ENCODE assay signal across 10 cellular contexts in genomic region chr1:160629286-160630210, GRCh38. TPM values are rescaled to one million over a fixed set of nuclear protein-coding genes. Genes with fewer than 3 reads are reported as not detected.
DNase-seq lines count a peak whose midpoint lies in the region; ATAC-seq and TF ChIP-seq lines count a peak whose summit lies in the region.
"Had no signal": no experiment of that assay in that cellular context is flagged by ENCODE, and none has a peak within 500 bp of the region (broad histone marks: within the 10 kb centered on the region; RNA-seq: fewer than 3 reads in every experiment).

No MANE protein-coding gene starts in this region.

- peak; percentile 69 to 94 (median 89) for DNase-seq in CD4-positive, CD25-positive, alpha-beta regulatory T cell
- peak; percentile 34 to 88 (median 75) for DNase-seq in T-helper 2 cell
- peak in 6 of 7 donors; percentile 32 to 71 (median 56) for DNase-seq in adrenal gland
- DNase-seq in natural killer cell treated with Interleukin-12 subunit alpha and Interleukin-12 subunit beta and Interleukin-15 and Interleukin-18, amount 100 ng/mL, for 72 hours (ENCODE audit: low spot score): no peak
- DNase-seq in NCI-H345 (lab: John Stamatoyannopoulos, UW): no peak
- no peak for DNase-seq in amniotic stem cell (lab: John Stamatoyannopoulos, UW)
- DNase-seq in NCI-H2081 (lab: John Stamatoyannopoulos, UW): no peak
- DNase-seq: brain microvascular endothelial cell, H9 had no signal

- H3K9me3 ChIP-seq in CD4-positive, CD25-positive, alpha-beta regulatory T cell (ENCODE audit: control insufficient read depth in 2 of 2, low read length in 2 of 2): no peaks in the 10 kb centered on the region
- no peaks in the 10 kb centered on the region for H3K9me3 ChIP-seq in adrenal gland (replicated peaks in 1 of 3)

- peak; percentile 74 to 83 for ATAC-seq in CD4-positive, CD25-positive, alpha-beta regulatory T cell (ENCODE audit: low read depth in 2 of 2)
- ATAC-seq in natural killer cell treated with Interleukin-12 subunit alpha and Interleukin-12 subunit beta and Interleukin-15 and Interleukin-18, amount 100 ng/mL, for 72 hours: no peak
- ATAC-seq in HG02970 (IDR thresholded peaks at IDR 0.05; ENCODE audit: low FRiP score, unreplicated experiment): no peak

- peaks cover 58% of the 10 kb centered on the region for H3K36me3 Mint-ChIP-seq in CD4-positive, CD25-positive, alpha-beta regulatory T cell
- H3K36me3 Mint-ChIP-seq in natural killer cell treated with Interleukin-12 subunit alpha and Interleukin-12 subunit beta and Interleukin-15 and Interleukin-18, amount 100 ng/mL, for 72 hours: peaks cover 43% of the 10 kb centered on the region

- no peaks in the 10 kb centered on the region for H3K27me3 ChIP-seq in CD4-positive, CD25-positive, alpha-beta regulatory T cell (ENCODE audit: control insufficient read depth, insufficient read depth, low read length)
- H3K27me3 ChIP-seq in adrenal gland: no peaks in the 10 kb centered on the region
- H3K27me3 ChIP-seq: brain microvascular endothelial cell had no signal

- peaks cover 0 to 1% (median 0%) of the 10 kb centered on the region in 7 donors for H3K9me3 Mint-ChIP-seq in CD4-positive, CD25-positive, alpha-beta regulatory T cell
- peaks cover 3% of the 10 kb centered on the region for H3K9me3 Mint-ChIP-seq in natural killer cell treated with Interleukin-12 subunit alpha and Interleukin-12 subunit beta and Interleukin-15 and Interleukin-18, amount 100 ng/mL, for 72 hours
- H3K9me3 Mint-ChIP-seq: H9 had no signal

- WGBS in adrenal gland, 4 donors: 56 to 71% (median 61%) methylated on average over 18 to 19 of the region's 19 CpGs

- no peak for TF ChIP-seq POLR2A in adrenal gland (IDR thresholded peaks at IDR 0.05)

- no peaks in the 10 kb centered on the region for H3K27me3 Mint-ChIP-seq in CD4-positive, CD25-positive, alpha-beta regulatory T cell
- peaks cover 0 to 5% of the 10 kb centered on the region in 2 donors for H3K27me3 Mint-ChIP-seq in natural killer cell treated with Interleukin-12 subunit alpha and Interleukin-12 subunit beta and Interleukin-15 and Interleukin-18, amount 100 ng/mL, for 72 hours

- H3K4me1 Mint-ChIP-seq in CD4-positive, CD25-positive, alpha-beta regulatory T cell: peaks cover 57 to 99% (median 87%) of the 10 kb centered on the region in 4 donors
- peaks cover 71 to 84% of the 10 kb centered on the region in 2 donors for H3K4me1 Mint-ChIP-seq in natural killer cell treated with Interleukin-12 subunit alpha and Interleukin-12 subunit beta and Interleukin-15 and Interleukin-18, amount 100 ng/mL, for 72 hours (ENCODE audit: low read depth in 2 of 2)

- intact Hi-C loops in adrenal gland (cut with DNase I): no loop called here

- peak overlapping the region; percentile 84 to 92 (median 85) for H3K4me3 Mint-ChIP-seq in CD4-positive, CD25-positive, alpha-beta regulatory T cell
- peak overlapping the region; percentile 90 for H3K4me3 Mint-ChIP-seq in natural killer cell treated with Interleukin-12 subunit alpha and Interleukin-12 subunit beta and Interleukin-15 and Interleukin-18, amount 100 ng/mL, for 72 hours
- H3K4me3 Mint-ChIP-seq: H9 had no signal

- H3K36me3 ChIP-seq in CD4-positive, CD25-positive, alpha-beta regulatory T cell (ENCODE audit: control insufficient read depth, insufficient read depth, low read length): peaks cover 33% of the 10 kb centered on the region
- no peaks in the 10 kb centered on the region for H3K36me3 ChIP-seq in adrenal gland (replicated peaks in 1 of 2)
- H3K36me3 ChIP-seq: brain microvascular endothelial cell had no signal

- peak overlapping the region; percentile 92 to 99 (median 96) for H3K27ac Mint-ChIP-seq in CD4-positive, CD25-positive, alpha-beta regulatory T cell
- peak overlapping the region; percentile 95 to 96 for H3K27ac Mint-ChIP-seq in natural killer cell treated with Interleukin-12 subunit alpha and Interleukin-12 subunit beta and Interleukin-15 and Interleukin-18, amount 100 ng/mL, for 72 hours
- H3K27ac Mint-ChIP-seq: H9 had no signal

- H3K4me1 ChIP-seq in CD4-positive, CD25-positive, alpha-beta regulatory T cell (ENCODE audit: control insufficient read depth, insufficient read depth, low read length, poor library complexity, severe bottlenecking): peaks cover 100% of the 10 kb centered on the region
- peaks cover 0 to 4% of the 10 kb centered on the region in 2 donors for H3K4me1 ChIP-seq in adrenal gland (replicated peaks in 1 of 2)

- peak overlapping the region; percentile 99 for H3K27ac ChIP-seq in CD4-positive, CD25-positive, alpha-beta regulatory T cell (ENCODE audit: insufficient read depth, low read length, poor library complexity, severe bottlenecking)
- no peak overlapping the region for H3K27ac ChIP-seq in adrenal gland
- H3K27ac ChIP-seq: brain microvascular endothelial cell had no signal

- peak overlapping the region; percentile 54 for H3K4me3 ChIP-seq in CD4-positive, CD25-positive, alpha-beta regulatory T cell (ENCODE audit: low read depth, low read length)
- H3K4me3 ChIP-seq in adrenal gland: no peak overlapping the region

- TF ChIP-seq CTCF in adrenal gland (IDR thresholded peaks at IDR 0.05): no peak

RNA-seq across cellular contexts. Expression of gene SLAMF1, which starts 17.3 kb away (rescaled TPM):
- total RNA-seq in CD4-positive, CD25-positive, alpha-beta regulatory T cell: 70.3 TPM
- 10 to 100 TPM; 33.5 to 45.4 (median 39.5) TPM for polyA plus RNA-seq in CD4-positive, CD25-positive, alpha-beta regulatory T cell
- total RNA-seq in adrenal gland: 1 to 10 TPM in 2 of 8 donors, under 1 TPM in 5, not detected in 1; 0.14 to 1.6 (median 0.42) TPM
- polyA plus RNA-seq in adrenal gland: under 1 TPM; 0.07 to 0.16 (median 0.10) TPM
- 10 to 100 TPM; 52.1 to 86.2 TPM for total RNA-seq in natural killer cell treated with Interleukin-12 subunit alpha and Interleukin-12 subunit beta and Interleukin-15 and Interleukin-18, amount 100 ng/mL, for 72 hours
- total RNA-seq: H9 had no signal

RNA-seq across cellular contexts. Expression of gene CD84, which starts 50.3 kb away (rescaled TPM):
- total RNA-seq in CD4-positive, CD25-positive, alpha-beta regulatory T cell: 135 TPM
- 10 to 100 TPM; 20.7 to 36.4 (median 27.1) TPM for polyA plus RNA-seq in CD4-positive, CD25-positive, alpha-beta regulatory T cell
- 10 to 100 TPM in 7 of 8 donors, 1 to 10 TPM in 1; 5.4 to 29.9 (median 14.8) TPM for total RNA-seq in adrenal gland
- polyA plus RNA-seq in adrenal gland: 1 to 10 TPM; 1.0 to 4.0 (median 3.2) TPM
- 10 to 100 TPM in 1 of 2 donors, 1 to 10 TPM in 1; 3.8 to 13.4 TPM for total RNA-seq in natural killer cell treated with Interleukin-12 subunit alpha and Interleukin-12 subunit beta and Interleukin-15 and Interleukin-18, amount 100 ng/mL, for 72 hours
- total RNA-seq: H9 had no signal

Comparison
In these comparisons a context has a peak if more than half of its experiments do, and no peak if none do; other contexts are left out.
1. ATAC-seq: peak in CD4-positive, CD25-positive, alpha-beta regulatory T cell (2 of 2); none in natural killer cell treated with Interleukin-12 subunit alpha and Interleukin-12 subunit beta and Interleukin-15 and Interleukin-18, amount 100 ng/mL, for 72 hours (0 of 2) and HG02970 (single experiment).
2. DNase-seq: peak in CD4-positive, CD25-positive, alpha-beta regulatory T cell (3 of 3), T-helper 2 cell (5 of 5) and adrenal gland (6 of 7); none in natural killer cell treated with Interleukin-12 subunit alpha and Interleukin-12 subunit beta and Interleukin-15 and Interleukin-18, amount 100 ng/mL, for 72 hours (single experiment), NCI-H345 (single experiment), amniotic stem cell (single experiment) and NCI-H2081 (0 of 2).
3. RNA of gene SLAMF1, which starts 17.3 kb away (total RNA-seq): 52.1 to 86.2 TPM in natural killer cell treated with Interleukin-12 subunit alpha and Interleukin-12 subunit beta and Interleukin-15 and Interleukin-18, amount 100 ng/mL, for 72 hours and 70.3 TPM in CD4-positive, CD25-positive, alpha-beta regulatory T cell (single experiment); 0.14 to 1.6 TPM in adrenal gland; every median in the first group is over 10 times any median in the second.